ENCODE assay signal across 1 cellular context in genomic region chr17:70691150-70691549, GRCh38.
TF ChIP-seq lines count a peak whose summit lies in the region.

No MANE protein-coding gene starts in this region.

TF ChIP-seq in H1, 55 proteins besides CTCF, POLR2A, EP300 and RAD21 (continued from another document):
- TF ChIP-seq HDAC2 (IDR thresholded peaks at IDR 0.05; ENCODE audit: borderline replicate concordance in 1 of 2, low read depth in 2 of 2, low read length in 2 of 2): no peak
- no peak for TF ChIP-seq KDM5A (IDR thresholded peaks at IDR 0.05; ENCODE audit: low read length)
- no peak for TF ChIP-seq BCL11A (IDR thresholded peaks at IDR 0.05; ENCODE audit: low read depth in 2 of 2, low read length in 2 of 2)
- TF ChIP-seq NANOG (IDR thresholded peaks at IDR 0.05; ENCODE audit: insufficient read depth, low read depth, low read length, poor library complexity, severe bottlenecking): no peak
- TF ChIP-seq TAF1 (IDR thresholded peaks at IDR 0.05; ENCODE audit: low read depth, low read length): no peak
- no peak for TF ChIP-seq POLR2AphosphoS5 (IDR thresholded peaks at IDR 0.05; ENCODE audit: low read depth, low read length)
- TF ChIP-seq FOSL1 (IDR thresholded peaks at IDR 0.05; ENCODE audit: insufficient read depth, low read depth, low read length): no peak
- TF ChIP-seq SIRT6 (IDR thresholded peaks at IDR 0.05; ENCODE audit: low read length): no peak
- no peak for TF ChIP-seq TBP (IDR thresholded peaks at IDR 0.05; ENCODE audit: low read depth, low read length)
- TF ChIP-seq JUND (IDR thresholded peaks at IDR 0.05; ENCODE audit: low read length): no peak
- no peak for TF ChIP-seq GABPA (IDR thresholded peaks at IDR 0.05; ENCODE audit: borderline replicate concordance, insufficient read depth, low read length)
- no peak for TF ChIP-seq CEBPB (IDR thresholded peaks at IDR 0.05; ENCODE audit: low read depth, low read length)
- no peak for TF ChIP-seq RBBP5 (IDR thresholded peaks at IDR 0.05; ENCODE audit: borderline replicate concordance, low read depth, low read length)
- no peak for TF ChIP-seq POU5F1 (IDR thresholded peaks at IDR 0.05; ENCODE audit: low read depth, low read length)
